8 cellular contexts compared by ENCODE assay signal in the genomic region with DNA sequence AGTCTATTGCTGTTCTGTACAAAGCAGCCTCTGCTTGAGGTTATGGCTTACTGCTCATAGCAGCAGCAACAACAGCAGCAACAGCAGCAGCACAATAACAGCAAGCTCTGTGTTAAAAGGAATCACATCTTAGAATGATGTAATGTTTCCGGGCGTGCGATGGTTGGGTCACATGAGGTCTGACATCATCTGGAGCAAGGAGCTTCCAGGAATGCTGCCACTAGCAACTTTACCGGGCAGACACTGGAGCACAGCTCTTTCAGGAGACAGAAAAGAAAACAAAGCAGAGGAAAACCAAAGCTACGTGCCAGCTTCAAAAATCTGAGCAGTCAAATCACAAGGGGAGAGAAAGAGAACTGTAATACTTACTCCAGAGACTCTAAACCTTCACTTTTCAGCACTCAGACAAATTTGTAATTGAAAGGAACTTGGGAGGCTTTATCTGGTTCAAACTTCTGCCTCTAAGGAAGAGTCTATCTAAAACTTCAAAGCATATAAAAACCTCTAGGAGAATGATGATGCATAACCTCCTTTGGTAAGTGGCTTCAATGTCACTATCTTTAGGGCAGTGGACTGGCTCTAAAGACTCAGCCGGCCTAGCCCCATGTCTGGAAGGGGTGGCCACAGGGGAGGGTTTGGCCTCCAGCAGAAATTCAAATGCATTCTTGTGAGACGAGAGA. TPM values are rescaled to one million over a fixed set of nuclear protein-coding genes. Genes with fewer than 3 reads are reported as not detected.
A peak's percentile ranks its signal among the peaks of the same experiment; 100 is the strongest.
DNase-seq lines count a peak whose midpoint lies in the region; ATAC-seq and TF ChIP-seq lines count a peak whose summit lies in the region.

No MANE protein-coding gene starts in this region.

- intact Hi-C loops in lower lobe of right lung (cut with DNase I): no loop called here
- intact Hi-C loops in CD4-positive, alpha-beta T cell (cut with DNase I, micrococcal nuclease): no loop called here

- H3K27ac ChIP-seq in CD8-positive, alpha-beta memory T cell (ENCODE audit: low read depth, low read length): peak overlapping the region; percentile 27
- H3K27ac ChIP-seq in lower lobe of right lung (peak overlapping the region; percentile 72), upper lobe of left lung (peak overlapping the region in 2 of 4 donors; percentile 55 to 59)
- H3K27ac ChIP-seq in CD4-positive, alpha-beta T cell (ENCODE audit: low read depth, low read length): no peak overlapping the region
- H3K27ac ChIP-seq in effector memory CD4-positive, alpha-beta T cell (ENCODE audit: insufficient read depth, low read length, poor library complexity, severe bottlenecking): no peak overlapping the region

- no peaks in the 10 kb centered on the region for H3K36me3 ChIP-seq in CD8-positive, alpha-beta memory T cell (ENCODE audit: insufficient read depth, low read length)
- H3K36me3 ChIP-seq in lower lobe of right lung (no peaks in the 10 kb centered on the region), upper lobe of left lung (no peaks in the 10 kb centered on the region)
- H3K36me3 ChIP-seq in effector memory CD4-positive, alpha-beta T cell (ENCODE audit: control insufficient read depth, insufficient read depth, low read length): no peaks in the 10 kb centered on the region

- H3K4me1 Mint-ChIP-seq in CD8-positive, alpha-beta memory T cell: no peaks in the 10 kb centered on the region
- H3K4me1 Mint-ChIP-seq in CD4-positive, alpha-beta T cell (ENCODE audit: low read depth): no peaks in the 10 kb centered on the region

- no peak for TF ChIP-seq CTCF in lower lobe of right lung (IDR thresholded peaks at IDR 0.05)
- TF ChIP-seq CTCF in upper lobe of left lung (IDR thresholded peaks at IDR 0.05): no peak
- TF ChIP-seq CTCF in CD4-positive, alpha-beta T cell (IDR thresholded peaks at IDR 0.05): no peak

- no peak overlapping the region for H3K4me3 ChIP-seq in CD8-positive, alpha-beta memory T cell (ENCODE audit: low read length)
- H3K4me3 ChIP-seq in lower lobe of right lung (no peak overlapping the region), upper lobe of left lung (no peak overlapping the region)
- no peak overlapping the region for H3K4me3 ChIP-seq in effector memory CD4-positive, alpha-beta T cell (ENCODE audit: insufficient read depth, low read depth, low read length, poor library complexity, severe bottlenecking)

- DNase-seq in CD8-positive, alpha-beta memory T cell: no peak
- DNase-seq in NCI-H446 treated with DMSO at 0.1 percent for 48 hours (lab: John Stamatoyannopoulos, UW) (peak; percentile 30), dermis microvascular lymphatic vessel endothelial cell (ENCODE audit: low read depth in 2 of 2) (peak; percentile 20 to 91), lower lobe of right lung (peak; percentile 61), upper lobe of left lung (peak in 1 of 2 donors; percentile 59), NCI-H1105 (lab: John Stamatoyannopoulos, UW) (no peak)
- no peak for DNase-seq in CD4-positive, alpha-beta T cell
- no peak for DNase-seq in effector memory CD4-positive, alpha-beta T cell

- H3K4me3 Mint-ChIP-seq in CD8-positive, alpha-beta memory T cell: no peak overlapping the region
- no peak overlapping the region for H3K4me3 Mint-ChIP-seq in CD4-positive, alpha-beta T cell

- peaks cover 15 to 26% of the 10 kb centered on the region in 2 donors for H3K27me3 Mint-ChIP-seq in CD8-positive, alpha-beta memory T cell
- H3K27me3 Mint-ChIP-seq in CD4-positive, alpha-beta T cell: peaks cover 35% of the 10 kb centered on the region

- no peaks in the 10 kb centered on the region for H3K9me3 ChIP-seq in CD8-positive, alpha-beta memory T cell (ENCODE audit: low read length)
- H3K9me3 ChIP-seq in lower lobe of right lung (no peaks in the 10 kb centered on the region), upper lobe of left lung (no peaks in the 10 kb centered on the region)
- H3K9me3 ChIP-seq in CD4-positive, alpha-beta T cell (ENCODE audit: control insufficient read depth, low read length): no peaks in the 10 kb centered on the region
- H3K9me3 ChIP-seq in effector memory CD4-positive, alpha-beta T cell (ENCODE audit: control insufficient read depth, low read length): no peaks in the 10 kb centered on the region

- peak; percentile 85 to 87 for ATAC-seq in lower lobe of right lung
- ATAC-seq in upper lobe of left lung (ENCODE audit: low FRiP score in 2 of 2): peak; percentile 27 to 94
- no peak for ATAC-seq in CD4-positive, alpha-beta T cell (ENCODE audit: poor library complexity)

- no peaks in the 10 kb centered on the region for H3K36me3 Mint-ChIP-seq in CD8-positive, alpha-beta memory T cell
- H3K36me3 Mint-ChIP-seq in CD4-positive, alpha-beta T cell (ENCODE audit: low read depth): no peaks in the 10 kb centered on the region

- WGBS in upper lobe of left lung, 2 donors: 30 to 41% methylated on average over 7 of the region's 7 CpGs

- POLR2A ChIA-PET in CD8-positive, alpha-beta memory T cell (lab: Charles Lee): no interaction called here
- POLR2A ChIA-PET in CD4-positive, alpha-beta T cell (lab: Charles Lee): no interaction called here

- H3K27me3 ChIP-seq in CD8-positive, alpha-beta memory T cell (ENCODE audit: insufficient read depth, low read length, poor library complexity, severe bottlenecking): no peaks in the 10 kb centered on the region
- H3K27me3 ChIP-seq in lower lobe of right lung (ENCODE audit: low read depth) (peaks cover 7% of the 10 kb centered on the region), upper lobe of left lung (no peaks in the 10 kb centered on the region)
- no peaks in the 10 kb centered on the region for H3K27me3 ChIP-seq in CD4-positive, alpha-beta T cell (ENCODE audit: control insufficient read depth, insufficient read depth, low read length)
- H3K27me3 ChIP-seq in effector memory CD4-positive, alpha-beta T cell (replicated peaks; ENCODE audit: control insufficient read depth, insufficient read depth, low read length, poor library complexity, severe bottlenecking): peaks cover 6% of the 10 kb centered on the region

- CTCF ChIA-PET in CD8-positive, alpha-beta memory T cell (lab: Charles Lee): interaction anchor here (0.6 kb wide), 1 partner anchor 622 kb away, joined by 3 read pairs; no protein-coding TSS in a partner anchor
- CTCF ChIA-PET in CD4-positive, alpha-beta T cell (lab: Charles Lee): no interaction called here

- peak in 1 of 4 donors; percentile 28 for TF ChIP-seq POLR2A in upper lobe of left lung (IDR thresholded peaks at IDR 0.05)

- no peak overlapping the region for H3K27ac Mint-ChIP-seq in CD8-positive, alpha-beta memory T cell
- no peak overlapping the region for H3K27ac Mint-ChIP-seq in CD4-positive, alpha-beta T cell

- no peaks in the 10 kb centered on the region for H3K4me1 ChIP-seq in CD8-positive, alpha-beta memory T cell (ENCODE audit: insufficient read depth, low read length)
- peaks cover 13% of the 10 kb centered on the region for H3K4me1 ChIP-seq in lower lobe of right lung
- peaks cover 2 to 11% (median 8%) of the 10 kb centered on the region in 4 donors for H3K4me1 ChIP-seq in upper lobe of left lung
- no peaks in the 10 kb centered on the region for H3K4me1 ChIP-seq in effector memory CD4-positive, alpha-beta T cell (ENCODE audit: control insufficient read depth, insufficient read depth, low read length, poor library complexity, severe bottlenecking)

- TF ChIP-seq EP300 in upper lobe of left lung (IDR thresholded peaks at IDR 0.05): peak in 2 of 4 donors; percentile 73 to 88

- H3K9me3 Mint-ChIP-seq in CD8-positive, alpha-beta memory T cell: peaks cover 0 to 8% (median 3%) of the 10 kb centered on the region in 5 donors
- H3K9me3 Mint-ChIP-seq in CD4-positive, alpha-beta T cell: peaks cover 4% of the 10 kb centered on the region

RNA-seq across cellular contexts. Expression of gene RAB3GAP2, which starts 28.3 kb away (rescaled TPM):
- 10 to 100 TPM; 41.8 to 44.8 TPM for total RNA-seq in CD8-positive, alpha-beta memory T cell
- 26.3 TPM for polyA plus RNA-seq in CD8-positive, alpha-beta memory T cell
- total RNA-seq in dermis microvascular lymphatic vessel endothelial cell: 24.8 and 26.4 TPM in 2 replicates
- 36.1 TPM for total RNA-seq in lower lobe of right lung
- total RNA-seq in upper lobe of left lung: 10 to 100 TPM in 5 of 6 donors, 1 to 10 TPM in 1; 9.1 to 35.8 (median 27.1) TPM
- 10 to 100 TPM; 34.7 to 39.4 TPM for total RNA-seq in CD4-positive, alpha-beta T cell

Comparison
In these comparisons a context has a peak if more than half of its experiments do, and no peak if none do; other contexts are left out.
1. DNase-seq: peak in NCI-H446 treated with DMSO at 0.1 percent for 48 hours (single experiment), dermis microvascular lymphatic vessel endothelial cell (2 of 2) and lower lobe of right lung (single experiment); none in CD8-positive, alpha-beta memory T cell (0 of 5), CD4-positive, alpha-beta T cell (0 of 10), NCI-H1105 (single experiment) and effector memory CD4-positive, alpha-beta T cell (0 of 3).
2. H3K27ac ChIP-seq: peak in CD8-positive, alpha-beta memory T cell (single experiment) and lower lobe of right lung (single experiment); none in CD4-positive, alpha-beta T cell (single experiment) and effector memory CD4-positive, alpha-beta T cell (single experiment).